Comparison of ENCODE assay signal across 2 cellular contexts in the genomic region with DNA sequence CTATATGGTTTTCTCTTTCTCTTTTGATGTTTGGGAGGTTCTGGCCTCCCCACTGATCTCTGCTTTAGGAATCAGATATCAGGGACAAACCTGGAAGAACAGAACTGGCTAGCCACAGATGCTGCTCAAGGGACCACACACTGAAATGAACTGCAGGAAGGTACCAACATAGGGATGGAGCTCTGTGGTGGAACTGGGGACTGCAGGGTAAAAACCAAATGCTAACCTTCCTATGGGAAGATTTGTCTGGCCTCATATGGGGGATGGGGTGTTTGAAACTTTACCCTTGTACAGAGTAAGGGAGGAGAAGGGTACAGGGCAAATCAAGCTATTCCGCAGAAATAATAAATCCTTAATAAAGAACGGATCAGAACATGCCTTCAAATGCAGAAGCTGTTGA.
TF ChIP-seq lines count a peak whose summit lies in the region.

No MANE protein-coding gene starts in this region.

TF ChIP-seq in HEK293T, 16 proteins besides CTCF, POLR2A, EP300 and RAD21 (continued from another document):
- TF ChIP-seq, protein P1, sequence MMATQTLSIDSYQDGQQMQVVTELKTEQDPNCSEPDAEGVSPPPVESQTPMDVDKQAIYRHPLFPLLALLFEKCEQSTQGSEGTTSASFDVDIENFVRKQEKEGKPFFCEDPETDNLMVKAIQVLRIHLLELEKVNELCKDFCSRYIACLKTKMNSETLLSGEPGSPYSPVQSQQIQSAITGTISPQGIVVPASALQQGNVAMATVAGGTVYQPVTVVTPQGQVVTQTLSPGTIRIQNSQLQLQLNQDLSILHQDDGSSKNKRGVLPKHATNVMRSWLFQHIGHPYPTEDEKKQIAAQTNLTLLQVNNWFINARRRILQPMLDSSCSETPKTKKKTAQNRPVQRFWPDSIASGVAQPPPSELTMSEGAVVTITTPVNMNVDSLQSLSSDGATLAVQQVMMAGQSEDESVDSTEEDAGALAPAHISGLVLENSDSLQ (IDR thresholded peaks at IDR 0.05) = no peak
- no peak for TF ChIP-seq CTBP1 (IDR thresholded peaks at IDR 0.05; ENCODE audit: borderline replicate concordance)
TF ChIP-seq in HEK293T: peak in this region for 0.

TF ChIP-seq in H1, 55 proteins besides CTCF, POLR2A, EP300 and RAD21 (continued from another document):
- TF ChIP-seq, protein P2, sequence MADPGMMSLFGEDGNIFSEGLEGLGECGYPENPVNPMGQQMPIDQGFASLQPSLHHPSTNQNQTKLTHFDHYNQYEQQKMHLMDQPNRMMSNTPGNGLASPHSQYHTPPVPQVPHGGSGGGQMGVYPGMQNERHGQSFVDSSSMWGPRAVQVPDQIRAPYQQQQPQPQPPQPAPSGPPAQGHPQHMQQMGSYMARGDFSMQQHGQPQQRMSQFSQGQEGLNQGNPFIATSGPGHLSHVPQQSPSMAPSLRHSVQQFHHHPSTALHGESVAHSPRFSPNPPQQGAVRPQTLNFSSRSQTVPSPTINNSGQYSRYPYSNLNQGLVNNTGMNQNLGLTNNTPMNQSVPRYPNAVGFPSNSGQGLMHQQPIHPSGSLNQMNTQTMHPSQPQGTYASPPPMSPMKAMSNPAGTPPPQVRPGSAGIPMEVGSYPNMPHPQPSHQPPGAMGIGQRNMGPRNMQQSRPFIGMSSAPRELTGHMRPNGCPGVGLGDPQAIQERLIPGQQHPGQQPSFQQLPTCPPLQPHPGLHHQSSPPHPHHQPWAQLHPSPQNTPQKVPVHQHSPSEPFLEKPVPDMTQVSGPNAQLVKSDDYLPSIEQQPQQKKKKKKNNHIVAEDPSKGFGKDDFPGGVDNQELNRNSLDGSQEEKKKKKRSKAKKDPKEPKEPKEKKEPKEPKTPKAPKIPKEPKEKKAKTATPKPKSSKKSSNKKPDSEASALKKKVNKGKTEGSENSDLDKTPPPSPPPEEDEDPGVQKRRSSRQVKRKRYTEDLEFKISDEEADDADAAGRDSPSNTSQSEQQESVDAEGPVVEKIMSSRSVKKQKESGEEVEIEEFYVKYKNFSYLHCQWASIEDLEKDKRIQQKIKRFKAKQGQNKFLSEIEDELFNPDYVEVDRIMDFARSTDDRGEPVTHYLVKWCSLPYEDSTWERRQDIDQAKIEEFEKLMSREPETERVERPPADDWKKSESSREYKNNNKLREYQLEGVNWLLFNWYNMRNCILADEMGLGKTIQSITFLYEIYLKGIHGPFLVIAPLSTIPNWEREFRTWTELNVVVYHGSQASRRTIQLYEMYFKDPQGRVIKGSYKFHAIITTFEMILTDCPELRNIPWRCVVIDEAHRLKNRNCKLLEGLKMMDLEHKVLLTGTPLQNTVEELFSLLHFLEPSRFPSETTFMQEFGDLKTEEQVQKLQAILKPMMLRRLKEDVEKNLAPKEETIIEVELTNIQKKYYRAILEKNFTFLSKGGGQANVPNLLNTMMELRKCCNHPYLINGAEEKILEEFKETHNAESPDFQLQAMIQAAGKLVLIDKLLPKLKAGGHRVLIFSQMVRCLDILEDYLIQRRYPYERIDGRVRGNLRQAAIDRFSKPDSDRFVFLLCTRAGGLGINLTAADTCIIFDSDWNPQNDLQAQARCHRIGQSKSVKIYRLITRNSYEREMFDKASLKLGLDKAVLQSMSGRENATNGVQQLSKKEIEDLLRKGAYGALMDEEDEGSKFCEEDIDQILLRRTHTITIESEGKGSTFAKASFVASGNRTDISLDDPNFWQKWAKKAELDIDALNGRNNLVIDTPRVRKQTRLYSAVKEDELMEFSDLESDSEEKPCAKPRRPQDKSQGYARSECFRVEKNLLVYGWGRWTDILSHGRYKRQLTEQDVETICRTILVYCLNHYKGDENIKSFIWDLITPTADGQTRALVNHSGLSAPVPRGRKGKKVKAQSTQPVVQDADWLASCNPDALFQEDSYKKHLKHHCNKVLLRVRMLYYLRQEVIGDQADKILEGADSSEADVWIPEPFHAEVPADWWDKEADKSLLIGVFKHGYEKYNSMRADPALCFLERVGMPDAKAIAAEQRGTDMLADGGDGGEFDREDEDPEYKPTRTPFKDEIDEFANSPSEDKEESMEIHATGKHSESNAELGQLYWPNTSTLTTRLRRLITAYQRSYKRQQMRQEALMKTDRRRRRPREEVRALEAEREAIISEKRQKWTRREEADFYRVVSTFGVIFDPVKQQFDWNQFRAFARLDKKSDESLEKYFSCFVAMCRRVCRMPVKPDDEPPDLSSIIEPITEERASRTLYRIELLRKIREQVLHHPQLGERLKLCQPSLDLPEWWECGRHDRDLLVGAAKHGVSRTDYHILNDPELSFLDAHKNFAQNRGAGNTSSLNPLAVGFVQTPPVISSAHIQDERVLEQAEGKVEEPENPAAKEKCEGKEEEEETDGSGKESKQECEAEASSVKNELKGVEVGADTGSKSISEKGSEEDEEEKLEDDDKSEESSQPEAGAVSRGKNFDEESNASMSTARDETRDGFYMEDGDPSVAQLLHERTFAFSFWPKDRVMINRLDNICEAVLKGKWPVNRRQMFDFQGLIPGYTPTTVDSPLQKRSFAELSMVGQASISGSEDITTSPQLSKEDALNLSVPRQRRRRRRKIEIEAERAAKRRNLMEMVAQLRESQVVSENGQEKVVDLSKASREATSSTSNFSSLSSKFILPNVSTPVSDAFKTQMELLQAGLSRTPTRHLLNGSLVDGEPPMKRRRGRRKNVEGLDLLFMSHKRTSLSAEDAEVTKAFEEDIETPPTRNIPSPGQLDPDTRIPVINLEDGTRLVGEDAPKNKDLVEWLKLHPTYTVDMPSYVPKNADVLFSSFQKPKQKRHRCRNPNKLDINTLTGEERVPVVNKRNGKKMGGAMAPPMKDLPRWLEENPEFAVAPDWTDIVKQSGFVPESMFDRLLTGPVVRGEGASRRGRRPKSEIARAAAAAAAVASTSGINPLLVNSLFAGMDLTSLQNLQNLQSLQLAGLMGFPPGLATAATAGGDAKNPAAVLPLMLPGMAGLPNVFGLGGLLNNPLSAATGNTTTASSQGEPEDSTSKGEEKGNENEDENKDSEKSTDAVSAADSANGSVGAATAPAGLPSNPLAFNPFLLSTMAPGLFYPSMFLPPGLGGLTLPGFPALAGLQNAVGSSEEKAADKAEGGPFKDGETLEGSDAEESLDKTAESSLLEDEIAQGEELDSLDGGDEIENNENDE (IDR thresholded peaks at IDR 0.05; ENCODE audit: insufficient replicate concordance, low read length) = no peak
- TF ChIP-seq, protein P3, sequence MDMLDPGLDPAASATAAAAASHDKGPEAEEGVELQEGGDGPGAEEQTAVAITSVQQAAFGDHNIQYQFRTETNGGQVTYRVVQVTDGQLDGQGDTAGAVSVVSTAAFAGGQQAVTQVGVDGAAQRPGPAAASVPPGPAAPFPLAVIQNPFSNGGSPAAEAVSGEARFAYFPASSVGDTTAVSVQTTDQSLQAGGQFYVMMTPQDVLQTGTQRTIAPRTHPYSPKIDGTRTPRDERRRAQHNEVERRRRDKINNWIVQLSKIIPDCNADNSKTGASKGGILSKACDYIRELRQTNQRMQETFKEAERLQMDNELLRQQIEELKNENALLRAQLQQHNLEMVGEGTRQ (IDR thresholded peaks at IDR 0.05; ENCODE audit: low read length) = no peak
- TF ChIP-seq BRCA1 (IDR thresholded peaks at IDR 0.05; ENCODE audit: low read depth, low read length) (no peak), PHF8 (conservative IDR thresholded peaks at IDR 0.05; ENCODE audit: low read depth, low read length) (no peak), TAF1 (IDR thresholded peaks at IDR 0.05; ENCODE audit: low read depth, low read length) (no peak), CTBP2 (IDR thresholded peaks at IDR 0.05; ENCODE audit: borderline replicate concordance, insufficient read depth, insufficient read length, low read length) (no peak), JUN (IDR thresholded peaks at IDR 0.05; ENCODE audit: low read depth, low read length) (no peak), EGR1 (IDR thresholded peaks at IDR 0.05; ENCODE audit: borderline replicate concordance, low read depth, low read length) (no peak), NANOG (IDR thresholded peaks at IDR 0.05; ENCODE audit: insufficient read depth, low read depth, low read length, poor library complexity, severe bottlenecking) (no peak), TBP (IDR thresholded peaks at IDR 0.05; ENCODE audit: low read depth, low read length) (no peak), TCF12 (IDR thresholded peaks at IDR 0.05; ENCODE audit: low read depth, low read length) (no peak)
